ENCODE assay signal across 11 cellular contexts in the genomic region with DNA sequence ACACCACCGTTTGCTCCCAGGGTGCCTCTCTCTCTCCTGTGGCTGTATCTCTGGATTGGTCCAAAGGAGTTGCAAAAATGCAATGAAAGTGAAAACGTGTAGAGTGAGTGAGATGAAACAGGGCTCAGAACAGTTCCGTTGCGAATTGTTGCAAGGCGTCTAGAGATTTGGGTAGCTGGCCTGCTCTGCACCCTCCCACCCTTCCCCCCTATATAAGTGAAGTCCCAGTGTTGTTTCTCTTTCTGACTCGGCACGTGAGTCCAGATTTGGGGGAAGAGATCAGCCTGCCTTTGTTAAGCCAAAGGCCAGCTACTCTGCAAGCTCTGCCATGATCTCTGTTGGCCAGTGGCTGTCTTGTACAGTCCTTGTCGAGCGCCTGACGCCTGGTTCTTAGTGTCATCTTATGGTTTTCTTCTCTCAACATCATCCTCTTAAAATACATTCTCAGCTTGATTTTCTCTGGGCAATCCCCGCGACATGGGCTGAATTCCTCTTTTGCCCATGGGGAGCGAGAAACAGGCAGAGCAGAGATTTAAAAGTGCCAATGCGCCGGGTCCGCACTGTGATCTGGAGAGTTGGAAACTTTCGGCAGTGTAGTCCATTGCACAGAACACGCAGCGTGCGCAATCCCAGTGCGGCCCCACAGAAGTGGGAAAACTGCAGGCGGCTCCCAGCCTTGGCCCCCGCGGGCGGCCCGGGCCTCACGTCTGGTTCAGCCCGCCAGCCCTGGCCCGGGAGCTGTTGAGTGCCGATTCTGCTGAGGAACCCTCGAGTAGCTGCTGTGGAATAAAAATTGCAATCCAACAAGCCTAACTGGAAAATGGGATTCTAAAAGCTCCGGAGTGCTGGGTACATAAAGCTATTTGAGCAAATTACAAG. TPM values are rescaled to one million over a fixed set of nuclear protein-coding genes. Genes with fewer than 3 reads are reported as not detected.
DNase-seq lines count a peak whose midpoint lies in the region; ATAC-seq and TF ChIP-seq lines count a peak whose summit lies in the region.
"Had no signal": no experiment of that assay in that cellular context is flagged by ENCODE, and none has a peak within 500 bp of the region (broad histone marks: within the 10 kb centered on the region; RNA-seq: fewer than 3 reads in every experiment).

No MANE protein-coding gene starts in this region.

- H3K36me3 Mint-ChIP-seq in WTC11 (no peaks in the 10 kb centered on the region), progenitor cell of endocrine pancreas (ENCODE audit: insufficient read depth) (peaks cover 49% of the 10 kb centered on the region)

- POLR2A ChIA-PET in WTC11 (lab: Charles Lee), result interaction anchor here (1.3 kb wide), 1 partner anchor 133 kb away, joined by 3 read pairs; no protein-coding TSS in a partner anchor

- H3K36me3 ChIP-seq in right atrium auricular region, result no peaks in the 10 kb centered on the region
- H3K36me3 ChIP-seq in osteoblast (ENCODE audit: insufficient read depth, low read length), result peaks cover 27% of the 10 kb centered on the region
- H3K36me3 ChIP-seq: BLaER1 had no signal

- peaks cover 93% of the 10 kb centered on the region for H3K27me3 Mint-ChIP-seq in WTC11 (ENCODE audit: low read depth)
- no peaks in the 10 kb centered on the region for H3K27me3 Mint-ChIP-seq in progenitor cell of endocrine pancreas

- H3K4me2 ChIP-seq in osteoblast (ENCODE audit: insufficient read depth, low read length), result no peak overlapping the region
- H3K4me2 ChIP-seq: BLaER1, PC-9 had no signal

- H4K20me1 ChIP-seq in osteoblast (ENCODE audit: insufficient read depth, low read length), result no peaks in the 10 kb centered on the region

- DNase-seq in AG20443 (ENCODE audit: low spot score) (peak; percentile 23), WTC11 (ENCODE audit: low spot score) (peak; percentile 14), right atrium auricular region (ENCODE audit: low spot score) (no peak), progenitor cell of endocrine pancreas (ENCODE audit: low spot score, unreplicated experiment) (no peak), osteoblast (ENCODE audit: insufficient read length, low spot score, missing footprints) (no peak)
- DNase-seq: NCI-H1436 treated with DMSO at 0.1 percent for 48 hours, PC-9 had no signal

- H3K4me1 Mint-ChIP-seq in WTC11 (peaks cover 56% of the 10 kb centered on the region), progenitor cell of endocrine pancreas (ENCODE audit: low read depth) (peaks cover 57% of the 10 kb centered on the region)

- no peak overlapping the region for H2AFZ ChIP-seq in osteoblast (ENCODE audit: low read length)
- H2AFZ ChIP-seq: PC-9 had no signal

- H3K9me3 ChIP-seq in right atrium auricular region, result no peaks in the 10 kb centered on the region
- H3K9me3 ChIP-seq in osteoblast (ENCODE audit: low read depth, low read length), result no peaks in the 10 kb centered on the region

- peak overlapping the region; percentile 68 for H3K4me3 Mint-ChIP-seq in WTC11
- peak overlapping the region; percentile 72 for H3K4me3 Mint-ChIP-seq in progenitor cell of endocrine pancreas (ENCODE audit: low read depth)

- CTCF ChIA-PET in WTC11 (lab: Charles Lee), result interaction anchor here (0.6 to 4.9 kb wide), 8 partner anchors 10 to 804 kb away, joined by 3 to 37 read pairs (median 4); a partner anchor contains a TSS

- TF ChIP-seq CTCF in WTC11 (IDR thresholded peaks at IDR 0.05), result no peak
- no peak for TF ChIP-seq CTCF in right atrium auricular region (IDR thresholded peaks at IDR 0.05)
- TF ChIP-seq CTCF in progenitor cell of endocrine pancreas (IDR thresholded peaks at IDR 0.05; ENCODE audit: unreplicated experiment), result no peak
- no peak for TF ChIP-seq CTCF in osteoblast (IDR thresholded peaks at IDR 0.05; ENCODE audit: extremely low read depth, low read depth, low read length)

- H3K27ac Mint-ChIP-seq in WTC11, result no peak overlapping the region
- H3K27ac Mint-ChIP-seq in progenitor cell of endocrine pancreas, result peak overlapping the region; percentile 95

- no peaks in the 10 kb centered on the region for H3K27me3 ChIP-seq in right atrium auricular region
- H3K27me3 ChIP-seq in osteoblast (ENCODE audit: insufficient read depth, low read length), result no peaks in the 10 kb centered on the region

- ATAC-seq in WTC11 (no peak), GM21737 (IDR thresholded peaks at IDR 0.05; ENCODE audit: unreplicated experiment) (no peak), GM18909 (IDR thresholded peaks at IDR 0.05; ENCODE audit: poor library complexity, unreplicated experiment) (no peak), HG03039 (IDR thresholded peaks at IDR 0.05; ENCODE audit: unreplicated experiment) (no peak)

- H3K27ac ChIP-seq in right atrium auricular region (peak overlapping the region; percentile 76 to 87), osteoblast (ENCODE audit: low read depth, low read length) (no peak overlapping the region)
- H3K27ac ChIP-seq: BLaER1, PC-9 had no signal

- peaks cover 15% of the 10 kb centered on the region for H3K79me2 ChIP-seq in osteoblast (ENCODE audit: insufficient read depth, low read length)

- H3K4me3 ChIP-seq in right atrium auricular region (peak overlapping the region; percentile 18 to 44), osteoblast (ENCODE audit: insufficient read depth, low read length) (no peak overlapping the region)
- H3K4me3 ChIP-seq: BLaER1, PC-9 had no signal

- H3K4me1 ChIP-seq in right atrium auricular region (peaks cover 0 to 27% of the 10 kb centered on the region in 2 donors), osteoblast (ENCODE audit: insufficient read depth, low read length) (peaks cover 3% of the 10 kb centered on the region)
- H3K4me1 ChIP-seq: BLaER1 had no signal

- H3K9me3 Mint-ChIP-seq in WTC11, result no peaks in the 10 kb centered on the region
- no peaks in the 10 kb centered on the region for H3K9me3 Mint-ChIP-seq in progenitor cell of endocrine pancreas (ENCODE audit: low read depth)

TF ChIP-seq in WTC11, 78 proteins besides CTCF, POLR2A, EP300 and RAD21 (continues in another document):
- TF ChIP-seq JUN (CRISPR knock-in tag; IDR thresholded peaks at IDR 0.05) (no peak), JAZF1 (CRISPR knock-in tag; IDR thresholded peaks at IDR 0.05) (no peak), ZBTB21 (CRISPR knock-in tag; IDR thresholded peaks at IDR 0.05; ENCODE audit: borderline replicate concordance) (no peak), TEAD1 (CRISPR knock-in tag; IDR thresholded peaks at IDR 0.05) (no peak), GRHL2 (CRISPR knock-in tag; IDR thresholded peaks at IDR 0.05; ENCODE audit: insufficient replicate concordance, severe bottlenecking) (no peak), NR3C1 (CRISPR knock-in tag; conservative IDR thresholded peaks at IDR 0.05; ENCODE audit: low read depth) (no peak), OVOL2 (CRISPR knock-in tag; IDR thresholded peaks at IDR 0.05; ENCODE audit: borderline replicate concordance) (no peak), CBFB (CRISPR knock-in tag; IDR thresholded peaks at IDR 0.05; ENCODE audit: low read depth) (no peak), RORB (CRISPR knock-in tag; IDR thresholded peaks at IDR 0.05) (no peak)
- TF ChIP-seq, protein P1, sequence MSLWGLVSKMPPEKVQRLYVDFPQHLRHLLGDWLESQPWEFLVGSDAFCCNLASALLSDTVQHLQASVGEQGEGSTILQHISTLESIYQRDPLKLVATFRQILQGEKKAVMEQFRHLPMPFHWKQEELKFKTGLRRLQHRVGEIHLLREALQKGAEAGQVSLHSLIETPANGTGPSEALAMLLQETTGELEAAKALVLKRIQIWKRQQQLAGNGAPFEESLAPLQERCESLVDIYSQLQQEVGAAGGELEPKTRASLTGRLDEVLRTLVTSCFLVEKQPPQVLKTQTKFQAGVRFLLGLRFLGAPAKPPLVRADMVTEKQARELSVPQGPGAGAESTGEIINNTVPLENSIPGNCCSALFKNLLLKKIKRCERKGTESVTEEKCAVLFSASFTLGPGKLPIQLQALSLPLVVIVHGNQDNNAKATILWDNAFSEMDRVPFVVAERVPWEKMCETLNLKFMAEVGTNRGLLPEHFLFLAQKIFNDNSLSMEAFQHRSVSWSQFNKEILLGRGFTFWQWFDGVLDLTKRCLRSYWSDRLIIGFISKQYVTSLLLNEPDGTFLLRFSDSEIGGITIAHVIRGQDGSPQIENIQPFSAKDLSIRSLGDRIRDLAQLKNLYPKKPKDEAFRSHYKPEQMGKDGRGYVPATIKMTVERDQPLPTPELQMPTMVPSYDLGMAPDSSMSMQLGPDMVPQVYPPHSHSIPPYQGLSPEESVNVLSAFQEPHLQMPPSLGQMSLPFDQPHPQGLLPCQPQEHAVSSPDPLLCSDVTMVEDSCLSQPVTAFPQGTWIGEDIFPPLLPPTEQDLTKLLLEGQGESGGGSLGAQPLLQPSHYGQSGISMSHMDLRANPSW (CRISPR knock-in tag; conservative IDR thresholded peaks at IDR 0.05; ENCODE audit: low read depth), result no peak
- TF ChIP-seq, protein P2, sequence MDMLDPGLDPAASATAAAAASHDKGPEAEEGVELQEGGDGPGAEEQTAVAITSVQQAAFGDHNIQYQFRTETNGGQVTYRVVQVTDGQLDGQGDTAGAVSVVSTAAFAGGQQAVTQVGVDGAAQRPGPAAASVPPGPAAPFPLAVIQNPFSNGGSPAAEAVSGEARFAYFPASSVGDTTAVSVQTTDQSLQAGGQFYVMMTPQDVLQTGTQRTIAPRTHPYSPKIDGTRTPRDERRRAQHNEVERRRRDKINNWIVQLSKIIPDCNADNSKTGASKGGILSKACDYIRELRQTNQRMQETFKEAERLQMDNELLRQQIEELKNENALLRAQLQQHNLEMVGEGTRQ (CRISPR knock-in tag; IDR thresholded peaks at IDR 0.05), result no peak
- TF ChIP-seq, protein P3, sequence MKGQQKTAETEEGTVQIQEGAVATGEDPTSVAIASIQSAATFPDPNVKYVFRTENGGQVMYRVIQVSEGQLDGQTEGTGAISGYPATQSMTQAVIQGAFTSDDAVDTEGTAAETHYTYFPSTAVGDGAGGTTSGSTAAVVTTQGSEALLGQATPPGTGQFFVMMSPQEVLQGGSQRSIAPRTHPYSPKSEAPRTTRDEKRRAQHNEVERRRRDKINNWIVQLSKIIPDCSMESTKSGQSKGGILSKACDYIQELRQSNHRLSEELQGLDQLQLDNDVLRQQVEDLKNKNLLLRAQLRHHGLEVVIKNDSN (CRISPR knock-in tag; IDR thresholded peaks at IDR 0.05), result no peak
- TF ChIP-seq, protein P4, sequence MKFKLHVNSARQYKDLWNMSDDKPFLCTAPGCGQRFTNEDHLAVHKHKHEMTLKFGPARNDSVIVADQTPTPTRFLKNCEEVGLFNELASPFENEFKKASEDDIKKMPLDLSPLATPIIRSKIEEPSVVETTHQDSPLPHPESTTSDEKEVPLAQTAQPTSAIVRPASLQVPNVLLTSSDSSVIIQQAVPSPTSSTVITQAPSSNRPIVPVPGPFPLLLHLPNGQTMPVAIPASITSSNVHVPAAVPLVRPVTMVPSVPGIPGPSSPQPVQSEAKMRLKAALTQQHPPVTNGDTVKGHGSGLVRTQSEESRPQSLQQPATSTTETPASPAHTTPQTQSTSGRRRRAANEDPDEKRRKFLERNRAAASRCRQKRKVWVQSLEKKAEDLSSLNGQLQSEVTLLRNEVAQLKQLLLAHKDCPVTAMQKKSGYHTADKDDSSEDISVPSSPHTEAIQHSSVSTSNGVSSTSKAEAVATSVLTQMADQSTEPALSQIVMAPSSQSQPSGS (CRISPR knock-in tag; IDR thresholded peaks at IDR 0.05; ENCODE audit: borderline replicate concordance, low read depth), result no peak

RNA-seq across cellular contexts. Expression of a gene that starts 9.3 kb away (rescaled TPM):
- total RNA-seq in WTC11 (2021) (0.30 to 0.48 TPM (median 0.39 TPM) in 3 replicates), right atrium auricular region (10 to 100 TPM; 13.6 to 16.7 TPM), progenitor cell of endocrine pancreas (296 and 306 TPM in 2 replicates), osteoblast (11.9 and 15.9 TPM in 2 replicates)

Comparison
In these comparisons a context has a peak if more than half of its experiments do, and no peak if none do; other contexts are left out.
1. DNase-seq: peak in AG20443 (single experiment) and WTC11 (single experiment); none in right atrium auricular region (single experiment), progenitor cell of endocrine pancreas (single experiment) and osteoblast (single experiment).
2. RNA of a gene that starts 9.3 kb away (total RNA-seq): 296 to 306 TPM in progenitor cell of endocrine pancreas; 13.6 to 16.7 TPM in right atrium auricular region, 11.9 to 15.9 TPM in osteoblast and 0.30 to 0.48 TPM in WTC11; every median in the first group is over 10 times any median in the second.